Comparison of ENCODE assay signal across 10 cellular contexts in genomic region chr10:4033341-4033896, GRCh38.
DNase-seq lines count a peak whose midpoint lies in the region; ATAC-seq, FAIRE-seq and TF ChIP-seq lines count a peak whose summit lies in the region.
"Had no signal": no experiment of that assay in that cellular context is flagged by ENCODE, and none has a peak within 500 bp of the region (broad histone marks: within the 10 kb centered on the region; RNA-seq: fewer than 3 reads in every experiment).

No MANE protein-coding gene starts in this region.

- H3K9ac ChIP-seq in trophoblast cell (ENCODE audit: low read length) = no peak overlapping the region

- H3K4me3 ChIP-seq in trophoblast cell (ENCODE audit: low read depth, low read length) (no peak overlapping the region), right atrium auricular region (no peak overlapping the region)

- H2BK12ac ChIP-seq in trophoblast cell (ENCODE audit: low read length) = peak overlapping the region; percentile 54

- DNase-seq in trophoblast cell (no peak), urothelium cell line (ENCODE audit: low spot score) (no peak), NCI-H146 (lab: John Stamatoyannopoulos, UW) (no peak), right atrium auricular region (ENCODE audit: low spot score) (no peak)
- DNase-seq: NCI-H1092 treated with DMSO at 0.1 percent for 48 hours, WERI-Rb-1 had no signal

- H3K18ac ChIP-seq in trophoblast cell (ENCODE audit: low read length) = no peak overlapping the region

- no peak overlapping the region for H2AFZ ChIP-seq in trophoblast cell (ENCODE audit: insufficient read depth, low read length, poor library complexity)

- peak overlapping the region; percentile 22 for H2AK5ac ChIP-seq in trophoblast cell (ENCODE audit: low read length)

- no peak overlapping the region for H3K4me2 ChIP-seq in trophoblast cell (ENCODE audit: low read length)

- no peak overlapping the region for H4K8ac ChIP-seq in trophoblast cell (ENCODE audit: low read depth, low read length)

- no peak overlapping the region for H3K4ac ChIP-seq in trophoblast cell (ENCODE audit: low read depth, low read length)

- no peaks in the 10 kb centered on the region for H3K79me2 ChIP-seq in trophoblast cell (ENCODE audit: control insufficient read depth, insufficient read depth, low read length, poor library complexity)

- H3K27ac ChIP-seq in trophoblast cell (ENCODE audit: low read depth, low read length) = no peak overlapping the region
- H3K27ac ChIP-seq in right atrium auricular region = no peak overlapping the region
- H3K27ac ChIP-seq: WERI-Rb-1 had no signal

- no peaks in the 10 kb centered on the region for H3K27me3 ChIP-seq in trophoblast cell (ENCODE audit: insufficient read depth, low read length)
- no peaks in the 10 kb centered on the region for H3K27me3 ChIP-seq in right atrium auricular region

- no peak overlapping the region for H3K23ac ChIP-seq in trophoblast cell (ENCODE audit: low read length)

- WGBS in trophoblast cell (ENCODE audit: extremely low coverage, insufficient coverage, insufficient read length) = no CpG with 5 or more reads among the region's 8 CpGs

- no peak for FAIRE-seq in urothelium cell line (lab: Jason Lieb, UNC)
- FAIRE-seq: endometrium had no signal

- H2BK5ac ChIP-seq in trophoblast cell (ENCODE audit: low read depth, low read length, poor library complexity) = no peak overlapping the region

- peaks cover 3% of the 10 kb centered on the region for H3K9me3 ChIP-seq in trophoblast cell (ENCODE audit: insufficient read depth, low read depth, low read length)
- no peaks in the 10 kb centered on the region for H3K9me3 ChIP-seq in right atrium auricular region

- H4K91ac ChIP-seq in trophoblast cell (ENCODE audit: low read depth, low read length) = no peak overlapping the region

- no peak for TF ChIP-seq CTCF in right atrium auricular region (IDR thresholded peaks at IDR 0.05)

- no peaks in the 10 kb centered on the region for H3K79me1 ChIP-seq in trophoblast cell (ENCODE audit: low read length)

- H3K4me1 ChIP-seq in trophoblast cell (ENCODE audit: control insufficient read depth in 1 of 2, insufficient read depth in 2 of 2, low read length in 2 of 2) (peaks cover 0 to 2% of the 10 kb centered on the region in 2 experiments), right atrium auricular region (peaks cover 0 to 12% of the 10 kb centered on the region in 2 donors)

- no peak overlapping the region for H2BK120ac ChIP-seq in trophoblast cell (ENCODE audit: insufficient read depth, low read length, poor library complexity)

- no peak overlapping the region for H3K14ac ChIP-seq in trophoblast cell (ENCODE audit: low read length)

- no peak overlapping the region for H4K12ac ChIP-seq in trophoblast cell (ENCODE audit: low read depth, low read length)

- ATAC-seq in GM18909 (IDR thresholded peaks at IDR 0.05; ENCODE audit: poor library complexity, unreplicated experiment) = peak; percentile 89
- ATAC-seq in GM21737 (IDR thresholded peaks at IDR 0.05; ENCODE audit: unreplicated experiment) = peak; percentile 76
- ATAC-seq in HG03558 (IDR thresholded peaks at IDR 0.05; ENCODE audit: extremely low read depth, unreplicated experiment) = peak; percentile 92

- no peaks in the 10 kb centered on the region for H3K36me3 ChIP-seq in trophoblast cell (ENCODE audit: control insufficient read depth in 1 of 2, insufficient read depth in 2 of 2, low read length in 2 of 2)
- no peaks in the 10 kb centered on the region for H3K36me3 ChIP-seq in right atrium auricular region
- H3K36me3 ChIP-seq: WERI-Rb-1 had no signal
